In genomic region chr10:2037246-2037645, GRCh38 we compare ENCODE assay signal across 8 cellular contexts.
"Had no signal": no experiment of that assay in that cellular context is flagged by ENCODE, and none has a peak within 500 bp of the region (broad histone marks: within the 10 kb centered on the region; RNA-seq: fewer than 3 reads in every experiment).

No MANE protein-coding gene starts in this region.

- H2AFZ ChIP-seq: GM23338 had no signal

- H3K9me3 ChIP-seq: HAP-1 had no signal

- H3K4me3 ChIP-seq: GM23338, HAP-1, K562 had no signal

- ATAC-seq: GM23338, HCT116, K562 had no signal

- H3K4me2 ChIP-seq: GM23338 had no signal

- FAIRE-seq: K562 had no signal

- H3K36me3 ChIP-seq: HAP-1 had no signal

- DNase-seq: H7, HFFc6, IMR-90, KG1 had no signal

- H3K4me1 ChIP-seq: HAP-1 had no signal
